Comparison of ENCODE assay signal across 10 cellular contexts in genomic region chrX:129980540-129981206, GRCh38. TPM values are rescaled to one million over a fixed set of nuclear protein-coding genes. Genes with fewer than 3 reads are reported as not detected.
DNase-seq lines count a peak whose midpoint lies in the region; ATAC-seq, FAIRE-seq and TF ChIP-seq lines count a peak whose summit lies in the region.
"Had no signal": no experiment of that assay in that cellular context is flagged by ENCODE, and none has a peak within 500 bp of the region (broad histone marks: within the 10 kb centered on the region; RNA-seq: fewer than 3 reads in every experiment).

No MANE protein-coding gene starts in this region.

- H3F3A ChIP-seq in MM.1S (ENCODE audit: insufficient read depth, low read length): no peaks in the 10 kb centered on the region

- no peak overlapping the region; the same call in 1 of the 2 replicates for H3K9ac ChIP-seq in MM.1S (ENCODE audit: low read length)
- no peak overlapping the region for H3K9ac ChIP-seq in K562 (ENCODE audit: insufficient read depth in 1 of 2, low read depth in 2 of 2, low read length in 2 of 2)

- WGBS in K562 (ENCODE audit: insufficient coverage, low coverage, missing lambda C conversion rate): no CpG with 5 or more reads among the region's 79 CpGs
- WGBS in tibial nerve, 2 donors: 59% methylated on average over 71 of the region's 79 CpGs; no CpG with 5 or more reads in 1 of the 2 donors

- no TSS peak for BruUV-seq in K562 (replicated peaks; lab: Mats Ljungman, UMichigan)

- POLR2A ChIA-PET in K562 (lab: Yijun Ruan, JAX): no interaction called here

- FAIRE-seq in K562 (lab: Jason Lieb, UNC): no peak

- H3K27ac ChIP-seq in MM.1S (ENCODE audit: low read length) (no peak overlapping the region), K562 (ENCODE audit: extremely low read depth, low read depth, low read length) (no peak overlapping the region), left lung (peak overlapping the region in 1 of 2 donors; percentile 8), tibial nerve (peak overlapping the region; percentile 64 to 90 (median 82))
- H3K27ac ChIP-seq: HL-60 had no signal

- H4K20me1 ChIP-seq in MM.1S (ENCODE audit: insufficient read depth, low read length) (no peaks in the 10 kb centered on the region), K562 (replicated peaks; ENCODE audit: control insufficient read depth, insufficient read depth, low read length) (peaks cover 6% of the 10 kb centered on the region; the same call in 1 of the 2 replicates)

- H3K4me1 ChIP-seq in MM.1S (ENCODE audit: low read length) (peaks cover 9% of the 10 kb centered on the region), K562 (replicated peaks in 1 of 2; ENCODE audit: control insufficient read depth in 2 of 2, insufficient read depth in 2 of 2, low read length in 2 of 2) (peaks cover 4 to 25% of the 10 kb centered on the region in 2 experiments; a peak in 4 of 5 replicates), left lung (no peaks in the 10 kb centered on the region), tibial nerve (peaks cover 0 to 11% (median 0%) of the 10 kb centered on the region in 4 donors)

- no peaks in the 10 kb centered on the region for H3K9me1 ChIP-seq in K562 (ENCODE audit: control insufficient read depth, insufficient read depth, low read length)

- intact Hi-C loops in K562 (cut with micrococcal nuclease): no loop called here
- intact Hi-C loops in left lung (cut with DNase I): no loop called here

- TF ChIP-seq CTCF in MM.1S (IDR thresholded peaks at IDR 0.05; ENCODE audit: low read length) (no peak), K562 (IDR thresholded peaks at IDR 0.05 in 2 of 3, conservative IDR thresholded peaks at IDR 0.05 in 1 of 3; ENCODE audit: insufficient read depth in 2 of 3, low read depth in 1 of 3, low read length in 3 of 3) (no peak), left lung (IDR thresholded peaks at IDR 0.05) (no peak), tibial nerve (IDR thresholded peaks at IDR 0.05) (no peak)

- H3K4me2 ChIP-seq in MM.1S (ENCODE audit: low read depth, low read length): peak overlapping the region; percentile 85
- no peak overlapping the region for H3K4me2 ChIP-seq in K562 (ENCODE audit: insufficient read depth, low read length)

- no peaks in the 10 kb centered on the region for H3K36me3 ChIP-seq in MM.1S (replicated peaks; ENCODE audit: insufficient read depth, low read length)
- H3K36me3 ChIP-seq in K562 (ENCODE audit: control insufficient read depth, insufficient read depth, low read length): no peaks in the 10 kb centered on the region; the same call in 2 of the 3 replicates
- no peaks in the 10 kb centered on the region for H3K36me3 ChIP-seq in left lung
- H3K36me3 ChIP-seq in tibial nerve: no peaks in the 10 kb centered on the region

- DNase-seq in DMS53 treated with DMSO at 0.1 percent for 48 hours (lab: John Stamatoyannopoulos, UW; ENCODE audit: unreplicated experiment) (peak; percentile 3), MM.1S (no peak), K562 (ENCODE audit: extremely low read depth in 1 of 4, low spot score in 3 of 4) (no peak), left lung (peak; percentile 59 to 83), tibial nerve (ENCODE audit: low spot score in 2 of 2) (peak; percentile 10 to 23), NCI-H524 treated with DMSO at 0.1 percent for 48 hours (lab: John Stamatoyannopoulos, UW) (no peak), hippocampal formation (lab: John Stamatoyannopoulos, UW) (no peak), DMS79 treated with DMSO at 0.1 percent for 48 hours (lab: John Stamatoyannopoulos, UW) (no peak)
- DNase-seq: stimulated activated naive B cell treated with anti-CD40 and anti-IgM and Interleukin-4, amounts not matched to agents 10 μg/mL and 1 μg/mL and 100 μg/mL, for 72 hours had no signal

- H3K27me3 ChIP-seq in MM.1S (replicated peaks; ENCODE audit: insufficient read depth, low read length) (no peaks in the 10 kb centered on the region), K562 (ENCODE audit: control insufficient read depth in 2 of 2, insufficient read depth in 2 of 2, low read length in 2 of 2) (no peaks in the 10 kb centered on the region), left lung (no peaks in the 10 kb centered on the region), tibial nerve (no peaks in the 10 kb centered on the region)

- in situ Hi-C loops in K562 (cut with MboI): no loop called here

- H3K9me3 ChIP-seq in MM.1S (replicated peaks; ENCODE audit: insufficient read depth, low read length) (no peaks in the 10 kb centered on the region), K562 (replicated peaks; ENCODE audit: control insufficient read depth, insufficient read depth, low read depth, low read length) (no peaks in the 10 kb centered on the region), left lung (no peaks in the 10 kb centered on the region), tibial nerve (no peaks in the 10 kb centered on the region)

- H2AFZ ChIP-seq in MM.1S (ENCODE audit: low read length): peak overlapping the region; percentile 45; the same call in 1 of the 2 replicates
- H2AFZ ChIP-seq in K562 (ENCODE audit: low read depth, low read length): no peak overlapping the region

- TF ChIP-seq EP300 in K562 (IDR thresholded peaks at IDR 0.05; ENCODE audit: low read length) (no peak), tibial nerve (IDR thresholded peaks at IDR 0.05) (peak in 1 of 2 donors; percentile 45)

- H3K4me3 ChIP-seq in MM.1S (ENCODE audit: low read length): peak overlapping the region; percentile 60
- no peak overlapping the region for H3K4me3 ChIP-seq in K562
- peak overlapping the region in 1 of 2 donors; percentile 40 for H3K4me3 ChIP-seq in left lung
- H3K4me3 ChIP-seq in tibial nerve: peak overlapping the region in 2 of 4 donors; percentile 55

- TF ChIP-seq RAD21 in K562 (CRISPR knock-in tag; conservative IDR thresholded peaks at IDR 0.05 in 1 of 2, IDR thresholded peaks at IDR 0.05 in 1 of 2): no peak

- no peaks in the 10 kb centered on the region for H3K9me2 ChIP-seq in MM.1S (replicated peaks; ENCODE audit: insufficient read depth, low read length)

- CTCF ChIA-PET in K562 (lab: Yijun Ruan, JAX; ENCODE audit: low intra/inter-chr PET ratio): no interaction called here

- ATAC-seq in K562: no peak
- ATAC-seq in left lung: peak; percentile 34

- no peak for TF ChIP-seq POLR2A in K562 (conservative IDR thresholded peaks at IDR 0.05)
- peak in 1 of 2 donors; percentile 31 for TF ChIP-seq POLR2A in tibial nerve (IDR thresholded peaks at IDR 0.05)

- H3K79me2 ChIP-seq in MM.1S (ENCODE audit: low read length) (no peaks in the 10 kb centered on the region), K562 (ENCODE audit: control insufficient read depth, insufficient read depth, low read length) (peaks cover 15% of the 10 kb centered on the region)

TF ChIP-seq in K562, 482 proteins besides CTCF, POLR2A, EP300 and RAD21 (continues in another document):
- no peak for TF ChIP-seq ATF4 (CRISPR knock-in tag; IDR thresholded peaks at IDR 0.05)
- TF ChIP-seq L3MBTL2 (IDR thresholded peaks at IDR 0.05): no peak
- TF ChIP-seq NKRF (IDR thresholded peaks at IDR 0.05; ENCODE audit: borderline replicate concordance): no peak
- TF ChIP-seq U2AF2 (optimal IDR thresholded peaks at IDR 0.05; ENCODE audit: low read depth, low read length): no peak
- no peak for TF ChIP-seq CCAR2 (IDR thresholded peaks at IDR 0.05; ENCODE audit: low read depth, low read length)

RNA-seq across cellular contexts. Expression of gene BCORL1, which starts 1.8 kb away (rescaled TPM):
- total RNA-seq in K562 (2011; cell fraction: chromatin; rRNA removed; ENCODE audit: low replicate concordance): 14.0 and 23.7 TPM in 2 replicates
- 8.3 TPM in 2 replicates for total RNA-seq in K562 (2011; cell fraction: nucleolus; rRNA removed)
- total RNA-seq in K562 (2011; cell fraction: nucleoplasm; rRNA removed): 9.8 and 10.6 TPM in 2 replicates
- 3.3 and 4.5 TPM in 2 replicates for total RNA-seq in K562 (2014; rRNA removed)
- total RNA-seq in K562 (2014; rRNA removed; fragmentation: Illumina TruSeq; extraction: Trizol): 1.4 and 2.1 TPM in 2 replicates
- 2.1 and 3.3 TPM in 2 replicates for total RNA-seq in K562 (2015; rRNA removed; fragmentation: Illumina TruSeq; extraction: Trizol)
- total RNA-seq in K562 (2021): 26.2 and 29.6 TPM in 2 replicates
- polyA plus RNA-seq in K562 (2011; rRNA removed): 1.0 and 1.7 TPM in 2 replicates
- polyA plus RNA-seq in K562 (2011; cell fraction: cytosol; rRNA removed): 1.1 and 1.2 TPM in 2 replicates
- 4.0 and 5.7 TPM in 2 replicates for polyA plus RNA-seq in K562 (2011; cell fraction: nucleus; rRNA removed)
- 9.5 and 11.9 TPM in 2 replicates for polyA plus RNA-seq in K562 (2012)
- polyA plus RNA-seq in K562 (2014; fragmentation: Illumina TruSeq; extraction: Trizol): 16.2 and 18.2 TPM in 2 replicates
- polyA plus RNA-seq in K562 (2014; fragmentation: Nextera tagmentation; extraction: Ambion mirVana): under 1 TPM; 0.48 to 0.55 TPM
- 4.3 and 5.0 TPM in 2 replicates for polyA plus RNA-seq in K562 (2014; rRNA removed)
- 1.8 and 2.1 TPM in 2 replicates for polyA minus RNA-seq in K562 (2011; rRNA and poly(A)+ RNA removed)
- 7.8 and 13.0 TPM in 2 replicates for polyA minus RNA-seq in K562 (2011; cell fraction: cytosol; rRNA and poly(A)+ RNA removed)
- 3.2 and 3.4 TPM in 2 replicates for polyA minus RNA-seq in K562 (2011; cell fraction: nucleus; rRNA and poly(A)+ RNA removed)
- total RNA-seq in left lung: 10 to 100 TPM; 12.1 to 14.3 TPM
- 10 to 100 TPM in 1 of 4 donors, 1 to 10 TPM in 3; 4.7 to 10.0 (median 9.0) TPM for total RNA-seq in tibial nerve

Comparison
In these comparisons a context has a peak if more than half of its experiments do, and no peak if none do; other contexts are left out.
1. DNase-seq: peak in DMS53 treated with DMSO at 0.1 percent for 48 hours (single experiment), left lung (2 of 2) and tibial nerve (2 of 2); none in MM.1S (single experiment), K562 (0 of 4), NCI-H524 treated with DMSO at 0.1 percent for 48 hours (single experiment), hippocampal formation (0 of 2) and DMS79 treated with DMSO at 0.1 percent for 48 hours (single experiment).
2. H3K27ac ChIP-seq: peak in tibial nerve (4 of 4); none in MM.1S (single experiment) and K562 (single experiment).